Comparison of ENCODE assay signal across 8 cellular contexts in genomic region chr18:59400407-59400806, GRCh38.
"Had no signal": no experiment of that assay in that cellular context is flagged by ENCODE, and none has a peak within 500 bp of the region (broad histone marks: within the 10 kb centered on the region; RNA-seq: fewer than 3 reads in every experiment).

No MANE protein-coding gene starts in this region.

- H3K4me2 ChIP-seq: KMS-11 had no signal

- ATAC-seq: HepG2, K562 had no signal

- H3K4me3 Mint-ChIP-seq: IgD-negative memory B cell had no signal

- H3K27ac Mint-ChIP-seq: IgD-negative memory B cell had no signal

- H3K9ac ChIP-seq: KMS-11 had no signal

- H3K4me3 ChIP-seq: K562 had no signal

- H3K27ac ChIP-seq: HL-60, KMS-11 had no signal

- DNase-seq: IMR-90, KBM-7, KG1 had no signal
